Comparison of ENCODE assay signal across 28 cellular contexts in the genomic region with DNA sequence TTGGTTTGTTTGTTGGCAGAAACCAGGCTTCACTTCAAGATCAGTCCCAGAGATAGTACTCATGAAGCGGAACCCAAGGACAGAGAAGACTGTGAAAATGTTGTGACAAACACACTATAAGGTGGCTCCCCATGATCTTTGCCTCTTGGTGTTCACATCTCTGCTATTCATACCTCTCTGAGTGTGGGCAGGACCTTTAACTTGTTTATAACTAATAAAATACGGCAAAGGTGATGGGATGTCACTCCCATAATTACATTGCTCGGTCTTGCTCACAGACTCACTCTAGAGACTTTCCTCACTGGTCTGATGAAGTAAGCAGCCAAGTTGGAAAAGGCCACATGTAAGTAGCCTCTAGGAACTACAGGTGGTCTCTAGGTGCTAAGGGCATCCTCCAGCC.
"Had no signal": no experiment of that assay in that cellular context is flagged by ENCODE, and none has a peak within 500 bp of the region (broad histone marks: within the 10 kb centered on the region; RNA-seq: fewer than 3 reads in every experiment).

No MANE protein-coding gene starts in this region.

- H3K36me3 Mint-ChIP-seq: stimulated activated effector memory CD8-positive, alpha-beta T cell treated with anti-CD3 and anti-CD28 coated beads, Interleukin-12 subunit alpha, Interleukin-12 subunit beta, amount 100 ng/mL, for 72 hours had no signal

- H3K27me3 ChIP-seq: neutrophil, pancreas, right lobe of liver, sigmoid colon, stomach, thyroid gland, tibial nerve, upper lobe of left lung, vagina had no signal

- H3K4me1 Mint-ChIP-seq: naive thymus-derived CD8-positive, alpha-beta T cell; nephron progenitor cell; neural crest cell; stimulated activated effector memory CD8-positive, alpha-beta T cell treated with anti-CD3 and anti-CD28 coated beads, Interleukin-12 subunit alpha, Interleukin-12 subunit beta, amount 100 ng/mL, for 72 hours; stimulated activated naive B cell treated with anti-CD40 and anti-IgM and Interleukin-4, amounts not matched to agents 10 μg/mL and 1 μg/mL and 100 μg/mL, for 72 hours had no signal

- ATAC-seq: naive thymus-derived CD8-positive, alpha-beta T cell; natural killer cell treated with Interleukin-12 subunit alpha and Interleukin-12 subunit beta and Interleukin-15 and Interleukin-18, amount 100 ng/mL, for 72 hours; pancreas; psoas muscle; right cardiac atrium; right lobe of liver; stimulated activated effector memory CD8-positive, alpha-beta T cell treated with anti-CD3 and anti-CD28 coated beads, Interleukin-12 subunit alpha, Interleukin-12 subunit beta, amount 100 ng/mL, for 72 hours; stimulated activated naive B cell treated with anti-CD40 and anti-IgM and Interleukin-4, amounts not matched to agents 10 μg/mL and 1 μg/mL and 100 μg/mL, for 72 hours had no signal

- H3K36me3 ChIP-seq: neutrophil, pancreas, right lobe of liver, sigmoid colon, stomach, thoracic aorta, thyroid gland, tibial nerve, upper lobe of left lung, vagina had no signal

- H3K9me3 Mint-ChIP-seq: natural killer cell treated with Interleukin-12 subunit alpha and Interleukin-12 subunit beta and Interleukin-15 and Interleukin-18, amount 100 ng/mL, for 72 hours had no signal

- DNase-seq: naive thymus-derived CD8-positive, alpha-beta T cell; nephron progenitor cell; nucleus accumbens; pancreas; posterior cingulate gyrus; psoas muscle; right cardiac atrium; right lobe of liver; sigmoid colon; small intestine; stimulated activated CD4-positive, alpha-beta T cell treated with anti-CD3 and anti-CD28 coated beads, Interleukin-15, amount 100 ng/mL, for 24 hours; stimulated activated CD4-positive, alpha-beta T cell treated with anti-CD3 and anti-CD28 coated beads, Interleukin-2, amount 100 ng/mL, for 24 hours; stimulated activated CD4-positive, alpha-beta T cell treated with anti-CD3 and anti-CD28 coated beads, Interleukin-2, amount 100 ng/mL, for 48 hours; stimulated activated CD4-positive, alpha-beta T cell treated with anti-CD3 and anti-CD28 coated beads, Interleukin-4, amount 100 ng/mL, for 24 hours; stimulated activated naive B cell treated with anti-CD40 and anti-IgM and Interleukin-4, amounts not matched to agents 10 μg/mL and 1 μg/mL and 100 μg/mL, for 72 hours; stimulated activated naive CD4-positive, alpha-beta T cell treated with Interleukin-2 at 50 U/mL for 16 hours; stomach; thyroid gland; upper lobe of left lung had no signal

- H3K9me3 ChIP-seq: neutrophil, pancreas, psoas muscle, right lobe of liver, sigmoid colon, thoracic aorta, thyroid gland, tibial nerve, upper lobe of left lung, vagina had no signal

- H3K4me3 ChIP-seq: pancreas, psoas muscle, right lobe of liver, sigmoid colon, stomach, thoracic aorta, thyroid gland, tibial nerve, upper lobe of left lung, vagina had no signal

- H3K4me1 ChIP-seq: pancreas, sigmoid colon, stomach, thyroid gland, tibial nerve, upper lobe of left lung, vagina had no signal

- H3K27ac ChIP-seq: neutrophil, pancreas, psoas muscle, right lobe of liver, sigmoid colon, stomach, thoracic aorta, thyroid gland, tibial nerve, upper lobe of left lung, vagina had no signal

- H3K4me3 Mint-ChIP-seq: naive thymus-derived CD8-positive, alpha-beta T cell; natural killer cell treated with Interleukin-12 subunit alpha and Interleukin-12 subunit beta and Interleukin-15 and Interleukin-18, amount 100 ng/mL, for 72 hours; nephron progenitor cell; neural crest cell; stimulated activated effector memory CD8-positive, alpha-beta T cell treated with anti-CD3 and anti-CD28 coated beads, Interleukin-12 subunit alpha, Interleukin-12 subunit beta, amount 100 ng/mL, for 72 hours; stimulated activated naive B cell treated with anti-CD40 and anti-IgM and Interleukin-4, amounts not matched to agents 10 μg/mL and 1 μg/mL and 100 μg/mL, for 72 hours; stimulated activated naive CD8-positive, alpha-beta T cell treated with anti-CD3 and anti-CD28 coated beads, Interleukin-15, Interleukin-2, amounts not matched to agents 100 ng/mL and 50 ng/mL, for 24 hours had no signal

- H3K27me3 Mint-ChIP-seq: natural killer cell treated with Interleukin-12 subunit alpha and Interleukin-12 subunit beta and Interleukin-15 and Interleukin-18, amount 100 ng/mL, for 72 hours; progenitor cell of endocrine pancreas; stimulated activated naive B cell treated with anti-CD40 and anti-IgM and Interleukin-4, amounts not matched to agents 10 μg/mL and 1 μg/mL and 100 μg/mL, for 72 hours; stimulated activated naive CD8-positive, alpha-beta T cell treated with anti-CD3 and anti-CD28 coated beads, Interleukin-15, Interleukin-2, amounts not matched to agents 100 ng/mL and 50 ng/mL, for 24 hours had no signal

- H3K27ac Mint-ChIP-seq: naive thymus-derived CD8-positive, alpha-beta T cell; natural killer cell treated with Interleukin-12 subunit alpha and Interleukin-12 subunit beta and Interleukin-15 and Interleukin-18, amount 100 ng/mL, for 72 hours; nephron progenitor cell; progenitor cell of endocrine pancreas; stimulated activated effector memory CD8-positive, alpha-beta T cell treated with anti-CD3 and anti-CD28 coated beads, Interleukin-12 subunit alpha, Interleukin-12 subunit beta, amount 100 ng/mL, for 72 hours; stimulated activated naive B cell treated with anti-CD40 and anti-IgM and Interleukin-4, amounts not matched to agents 10 μg/mL and 1 μg/mL and 100 μg/mL, for 72 hours; stimulated activated naive CD8-positive, alpha-beta T cell treated with anti-CD3 and anti-CD28 coated beads, Interleukin-15, Interleukin-2, amounts not matched to agents 100 ng/mL and 50 ng/mL, for 24 hours had no signal
